Comparison of ENCODE assay signal across 9 cellular contexts in the genomic region with DNA sequence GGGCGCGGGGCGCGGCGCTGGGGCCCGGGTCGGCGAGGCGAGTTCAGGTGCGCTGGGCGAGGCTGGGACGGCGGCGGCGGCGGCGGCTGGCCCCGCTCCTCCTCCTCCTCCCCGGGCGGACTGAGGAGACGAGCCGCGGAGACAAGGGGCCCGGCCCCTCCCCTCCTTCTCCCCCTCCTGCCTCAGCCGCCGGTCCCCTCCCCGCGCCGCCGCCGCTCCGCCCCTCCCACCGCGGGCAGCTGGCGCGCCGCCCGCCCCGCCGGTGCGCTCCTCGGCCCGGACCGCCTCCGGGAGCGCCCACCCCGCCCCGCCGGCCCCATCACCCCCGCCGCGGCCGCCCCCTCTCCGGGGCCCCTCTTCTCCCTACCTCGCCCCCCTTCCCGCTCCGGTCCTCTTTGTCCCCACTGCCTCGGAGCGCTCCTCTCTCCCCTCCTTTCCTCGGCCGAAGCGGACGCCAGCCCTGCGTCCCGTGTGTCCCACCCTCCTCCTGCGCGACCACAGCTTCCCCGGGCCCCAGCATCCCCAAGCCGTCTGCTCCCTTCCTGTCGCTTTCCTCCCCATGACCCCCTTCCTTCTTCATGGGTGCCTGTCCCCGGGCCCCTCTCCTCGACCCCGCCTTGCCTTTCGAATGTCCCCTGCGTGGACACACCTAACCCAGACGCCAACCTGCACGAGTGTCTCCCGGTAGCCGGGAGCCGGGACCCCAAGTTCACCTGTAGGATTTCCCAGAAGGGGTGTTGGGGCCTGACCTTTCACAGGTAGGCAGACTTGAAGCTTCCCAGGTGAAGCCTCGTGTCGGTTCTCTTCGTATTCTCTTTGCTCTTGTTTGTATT. TPM values are rescaled to one million over a fixed set of nuclear protein-coding genes. Genes with fewer than 3 reads are reported as not detected.
DNase-seq lines count a peak whose midpoint lies in the region; FAIRE-seq and TF ChIP-seq lines count a peak whose summit lies in the region.
"Had no signal": no experiment of that assay in that cellular context is flagged by ENCODE, and none has a peak within 500 bp of the region (broad histone marks: within the 10 kb centered on the region; RNA-seq: fewer than 3 reads in every experiment).

A gene (minus strand): TSS at position 143 of the 833 bp plus-strand sequence. CDS start 420 bp downstream, outside the sequence.

- peak within 1 kb of the TSS; percentile 85 for H3K4me2 ChIP-seq in hepatocyte

- H3K27me3 ChIP-seq in hepatocyte (peaks cover 28% of the 10 kb centered on the region), prostate gland (replicated peaks; ENCODE audit: insufficient read depth) (no peaks in the 10 kb centered on the region), testis (no peaks in the 10 kb centered on the region)

- no peaks in the 10 kb centered on the region for H3K9me3 ChIP-seq in hepatocyte (ENCODE audit: low read depth)
- no peaks in the 10 kb centered on the region for H3K9me3 ChIP-seq in prostate gland
- no peaks in the 10 kb centered on the region for H3K9me3 ChIP-seq in testis

- no peak for FAIRE-seq in GM12891 (lab: Jason Lieb, UNC)
- FAIRE-seq: GM18507 had no signal

- TF ChIP-seq CTCF in hepatocyte (IDR thresholded peaks at IDR 0.05; ENCODE audit: poor library complexity) = no peak
- no peak for TF ChIP-seq CTCF in prostate gland (IDR thresholded peaks at IDR 0.05)
- TF ChIP-seq CTCF in testis (IDR thresholded peaks at IDR 0.05) = no peak

- H3K4me1 ChIP-seq in hepatocyte (ENCODE audit: insufficient read depth) (peaks cover 5% of the 10 kb centered on the region), prostate gland (replicated peaks) (no peaks in the 10 kb centered on the region), testis (peaks cover 11% of the 10 kb centered on the region)

- TF ChIP-seq POLR2A in GM12891 (IDR thresholded peaks at IDR 0.05; ENCODE audit: low read depth, low read length) = no peak
- no peak for TF ChIP-seq POLR2A in prostate gland (IDR thresholded peaks at IDR 0.05)
- no peak for TF ChIP-seq POLR2A in testis (IDR thresholded peaks at IDR 0.05)

- H3K36me3 ChIP-seq in hepatocyte (replicated peaks; ENCODE audit: insufficient read depth, low read depth) = no peaks in the 10 kb centered on the region
- H3K36me3 ChIP-seq in prostate gland = no peaks in the 10 kb centered on the region
- H3K36me3 ChIP-seq in testis (ENCODE audit: low read depth, missing control alignments) = no peaks in the 10 kb centered on the region

- H3K79me2 ChIP-seq in hepatocyte = peaks cover 39% of the 10 kb centered on the region

- no peaks in the 10 kb centered on the region for H4K20me1 ChIP-seq in hepatocyte (ENCODE audit: insufficient read depth, poor library complexity, severe bottlenecking)

- 5% methylated on average over 9 of the region's 83 CpGs for WGBS in hepatocyte (ENCODE audit: low lambda C conversion rate, missing lambda C conversion rate)
- WGBS in prostate gland = 12% methylated on average over 28 of the region's 83 CpGs
- WGBS in testis, 2 donors = 2 to 5% methylated on average over 28 to 60 of the region's 83 CpGs

- H3K27ac ChIP-seq in hepatocyte = peak within 1 kb of the TSS; percentile 86
- H3K27ac ChIP-seq in prostate gland = peak within 1 kb of the TSS in 1 of 2 donors; percentile 11
- no peak within 1 kb of the TSS for H3K27ac ChIP-seq in testis

- no peaks in the 10 kb centered on the region for H3K9me2 ChIP-seq in hepatocyte (replicated peaks; ENCODE audit: insufficient read depth)

- intact Hi-C loops in prostate gland (cut with DNase I) (no loop called here), testis (cut with DNase I; ENCODE audit: low total_unique reads) (no loop called here)

- H2AFZ ChIP-seq in hepatocyte = peak within 1 kb of the TSS; percentile 50

- DNase-seq in GM12891 (ENCODE audit: insufficient read length, low spot score) (peak; percentile 2), NCI-H2171 treated with DMSO at 0.1 percent for 48 hours (lab: John Stamatoyannopoulos, UW) (peak; percentile 36), hepatocyte (ENCODE audit: low spot score) (peak; percentile 85), prostate gland (ENCODE audit: low spot score) (no peak), testis (no peak), GM19240 (ENCODE audit: insufficient read length, low spot score) (no peak), HCEC 1CT (no peak)
- DNase-seq in stimulated activated CD4-positive, alpha-beta T cell treated with anti-CD3 and anti-CD28 coated beads, Interleukin-1b, Interleukin-23, amount 100 ng/mL, for 48 hours = no peak

- H3K4me3 ChIP-seq in hepatocyte (peak within 1 kb of the TSS; percentile 74), prostate gland (peak within 1 kb of the TSS; percentile 34 to 49), testis (peak within 1 kb of the TSS in 1 of 2 donors; percentile 29)

TF ChIP-seq in GM12891, 5 proteins besides CTCF, POLR2A, EP300 and RAD21:
- TF ChIP-seq POLR2AphosphoS5 (IDR thresholded peaks at IDR 0.05; ENCODE audit: low read depth, low read length) (no peak), POU2F2 (IDR thresholded peaks at IDR 0.05; ENCODE audit: low read depth, low read length) (no peak), PAX5 (IDR thresholded peaks at IDR 0.05; ENCODE audit: insufficient read depth, low read length, severe bottlenecking) (no peak)

RNA-seq across cellular contexts. Expression of the gene that starts here (rescaled TPM):
- polyA plus RNA-seq in GM12891 (2012; ENCODE audit: low read depth, missing spikeins) = not detected
- 9.4 and 11.8 TPM in 2 replicates for total RNA-seq in hepatocyte
- polyA plus RNA-seq in hepatocyte = 23.6 and 38.1 TPM in 2 replicates
- total RNA-seq in prostate gland = 1 to 10 TPM in 1 of 2 donors, under 1 TPM in 1; 0.57 to 1.7 TPM
- under 1 TPM; 0.25 to 0.87 TPM for total RNA-seq in testis
- polyA plus RNA-seq in testis (ENCODE audit: insufficient read depth, low read depth, low replicate concordance) = 1.1 TPM

Comparison
In these comparisons a context has a peak if more than half of its experiments do, and no peak if none do; other contexts are left out.
1. RNA of the gene that starts here (polyA plus RNA-seq): 23.6 to 38.1 TPM in hepatocyte; 1.1 TPM in testis (single experiment); every median in the first group is over 10 times any median in the second.
2. DNase-seq: peak in GM12891 (single experiment), NCI-H2171 treated with DMSO at 0.1 percent for 48 hours (single experiment) and hepatocyte (single experiment); none in prostate gland (single experiment), testis (single experiment), GM19240 (single experiment), stimulated activated CD4-positive, alpha-beta T cell treated with anti-CD3 and anti-CD28 coated beads, Interleukin-1b, Interleukin-23, amount 100 ng/mL, for 48 hours (single experiment) and HCEC 1CT (single experiment).